22 cellular contexts compared by ENCODE assay signal in genomic region chr1:246213036-246213435, GRCh38.
"Had no signal": no experiment of that assay in that cellular context is flagged by ENCODE, and none has a peak within 500 bp of the region (broad histone marks: within the 10 kb centered on the region; RNA-seq: fewer than 3 reads in every experiment).

No MANE protein-coding gene starts in this region.

- H3K27me3 Mint-ChIP-seq: dendritic cell treated with granulocyte-macrophage colony-stimulating factor and Interleukin-4, amounts not matched to agents 40 ng/mL and 50 ng/mL, for 4 days; effector memory CD8-positive, alpha-beta T cell; naive thymus-derived CD8-positive, alpha-beta T cell; stimulated activated naive B cell treated with anti-CD40 and anti-IgM and Interleukin-4, amounts not matched to agents 10 μg/mL and 1 μg/mL and 100 μg/mL, for 72 hours; stimulated activated naive CD8-positive, alpha-beta T cell treated with anti-CD3 and anti-CD28 coated beads, Interleukin-15, amount 100 ng/mL, for 72 hours had no signal

- H3K27ac Mint-ChIP-seq: effector memory CD8-positive, alpha-beta T cell; naive thymus-derived CD8-positive, alpha-beta T cell; stimulated activated naive B cell treated with anti-CD40 and anti-IgM and Interleukin-4, amounts not matched to agents 10 μg/mL and 1 μg/mL and 100 μg/mL, for 72 hours; stimulated activated naive CD8-positive, alpha-beta T cell treated with anti-CD3 and anti-CD28 coated beads, Interleukin-15, amount 100 ng/mL, for 72 hours had no signal

- H3K9me3 ChIP-seq: esophagus muscularis mucosa, gastrocnemius medialis, heart right ventricle, mucosa of descending colon, neutrophil, sigmoid colon, testis, tibial nerve had no signal

- H3K27me3 ChIP-seq: esophagus muscularis mucosa, gastrocnemius medialis, heart right ventricle, neutrophil, sigmoid colon, testis, tibial nerve had no signal

- H3K4me3 ChIP-seq: esophagus muscularis mucosa, gastrocnemius medialis, heart right ventricle, mucosa of descending colon, sigmoid colon, skin epidermis, testis, tibial nerve had no signal

- FAIRE-seq: islet of Langerhans had no signal

- H3K4me1 ChIP-seq: esophagus muscularis mucosa, gastrocnemius medialis, sigmoid colon, testis, tibial nerve had no signal

- H3K9me3 Mint-ChIP-seq: effector memory CD8-positive, alpha-beta T cell; naive thymus-derived CD8-positive, alpha-beta T cell; stimulated activated naive B cell treated with anti-CD40 and anti-IgM and Interleukin-4, amounts not matched to agents 10 μg/mL and 1 μg/mL and 100 μg/mL, for 72 hours; stimulated activated naive CD8-positive, alpha-beta T cell treated with anti-CD3 and anti-CD28 coated beads, Interleukin-15, amount 100 ng/mL, for 72 hours had no signal

- H3K27ac ChIP-seq: epithelial cell of prostate, esophagus muscularis mucosa, gastrocnemius medialis, heart right ventricle, neutrophil, sigmoid colon, skin epidermis, testis, tibial nerve had no signal

- H3K4me1 Mint-ChIP-seq: stimulated activated naive CD8-positive, alpha-beta T cell treated with anti-CD3 and anti-CD28 coated beads, Interleukin-15, amount 100 ng/mL, for 72 hours had no signal

- DNase-seq: effector memory CD8-positive, alpha-beta T cell; gastrocnemius medialis; heart right ventricle; hypothalamus; kidney glomerular epithelial cell; mammary epithelial cell; mucosa of descending colon; naive thymus-derived CD8-positive, alpha-beta T cell; posterior cingulate gyrus; sigmoid colon; stimulated activated CD4-positive, alpha-beta T cell treated with anti-CD3 and anti-CD28 coated beads, Interleukin-2, amount 100 ng/mL, for 24 hours; stimulated activated CD4-positive, alpha-beta T cell treated with anti-CD3 and anti-CD28 coated beads, Interleukin-4, amount 100 ng/mL, for 4 hours; stimulated activated naive B cell treated with anti-CD40 and anti-IgM and Interleukin-4, amounts not matched to agents 10 μg/mL and 1 μg/mL and 100 μg/mL, for 72 hours; stimulated activated naive CD8-positive, alpha-beta T cell treated with anti-CD3 and anti-CD28 coated beads, Interleukin-15, amount 100 ng/mL, for 72 hours; testis had no signal

- H3K4me3 Mint-ChIP-seq: dendritic cell treated with granulocyte-macrophage colony-stimulating factor and Interleukin-4, amounts not matched to agents 40 ng/mL and 50 ng/mL, for 4 days; effector memory CD8-positive, alpha-beta T cell; naive thymus-derived CD8-positive, alpha-beta T cell; stimulated activated naive B cell treated with anti-CD40 and anti-IgM and Interleukin-4, amounts not matched to agents 10 μg/mL and 1 μg/mL and 100 μg/mL, for 72 hours; stimulated activated naive CD8-positive, alpha-beta T cell treated with anti-CD3 and anti-CD28 coated beads, Interleukin-15, amount 100 ng/mL, for 72 hours had no signal

- H3K36me3 ChIP-seq: esophagus muscularis mucosa, gastrocnemius medialis, heart right ventricle, neutrophil, sigmoid colon, tibial nerve had no signal
